25 cellular contexts compared by ENCODE assay signal in genomic region chr9:71854811-71855210, GRCh38. TPM values are rescaled to one million over a fixed set of nuclear protein-coding genes. Genes with fewer than 3 reads are reported as not detected.
DNase-seq lines count a peak whose midpoint lies in the region; ATAC-seq and TF ChIP-seq lines count a peak whose summit lies in the region.
"Had no signal": no experiment of that assay in that cellular context is flagged by ENCODE, and none has a peak within 500 bp of the region (broad histone marks: within the 10 kb centered on the region; RNA-seq: fewer than 3 reads in every experiment).

No MANE protein-coding gene starts in this region.

- peaks cover 15% of the 10 kb centered on the region for H3K4me1 Mint-ChIP-seq in activated naive CD8-positive, alpha-beta T cell (ENCODE audit: low read depth)
- H3K4me1 Mint-ChIP-seq in activated naive CD8-positive, alpha-beta T cell treated with anti-CD3 and anti-CD28 coated beads for 36 hours = peaks cover 15% of the 10 kb centered on the region
- peaks cover 31% of the 10 kb centered on the region for H3K4me1 Mint-ChIP-seq in activated naive CD8-positive, alpha-beta T cell treated with anti-CD3 and anti-CD28 coated beads, Interleukin-2, amount 50 U/mL, for 24 hours

- TF ChIP-seq EP300 in transverse colon (IDR thresholded peaks at IDR 0.05; ENCODE audit: low read depth) = no peak

- TF ChIP-seq POLR2A in thyroid gland (IDR thresholded peaks at IDR 0.05) (no peak), transverse colon (IDR thresholded peaks at IDR 0.05) (no peak)

- H3K4me1 ChIP-seq in thyroid gland (no peaks in the 10 kb centered on the region), transverse colon (no peaks in the 10 kb centered on the region)
- H3K4me1 ChIP-seq: BLaER1, Caco-2, right atrium auricular region had no signal

- H3K27ac ChIP-seq in thyroid gland (no peak overlapping the region), transverse colon (no peak overlapping the region)
- H3K27ac ChIP-seq: BLaER1, KMS-11, right atrium auricular region, upper lobe of left lung, VCaP had no signal

- H3K9me3 Mint-ChIP-seq in activated naive CD8-positive, alpha-beta T cell (ENCODE audit: low read depth) = peaks cover 4% of the 10 kb centered on the region
- peaks cover 11% of the 10 kb centered on the region for H3K9me3 Mint-ChIP-seq in activated naive CD8-positive, alpha-beta T cell treated with anti-CD3 and anti-CD28 coated beads for 36 hours
- peaks cover 9% of the 10 kb centered on the region for H3K9me3 Mint-ChIP-seq in activated naive CD8-positive, alpha-beta T cell treated with anti-CD3 and anti-CD28 coated beads, Interleukin-2, amount 50 U/mL, for 24 hours

- H3K27me3 Mint-ChIP-seq in activated naive CD8-positive, alpha-beta T cell = no peaks in the 10 kb centered on the region
- H3K27me3 Mint-ChIP-seq in activated naive CD8-positive, alpha-beta T cell treated with anti-CD3 and anti-CD28 coated beads for 36 hours = no peaks in the 10 kb centered on the region
- H3K27me3 Mint-ChIP-seq in activated naive CD8-positive, alpha-beta T cell treated with anti-CD3 and anti-CD28 coated beads, Interleukin-2, amount 50 U/mL, for 24 hours = no peaks in the 10 kb centered on the region
- H3K27me3 Mint-ChIP-seq: activated CD4-positive, alpha-beta T cell treated with anti-CD3 and anti-CD28 coated beads, Interleukin-2, amount 10 ng/mL, durations not matched to agents 7 days and 5 days; natural killer cell treated with Interleukin-12 subunit alpha and Interleukin-12 subunit beta and Interleukin-15 and Interleukin-18, amount 100 ng/mL, for 72 hours had no signal

- in situ Hi-C loops in transverse colon (cut with MboI; ENCODE audit: low pct_ligation_motif_present in 1 of 4, low pct_unique_long_range_greater_than_20kb in 1 of 4, low sequenced_read_pairs in 3 of 4) = no loop called here

- TF ChIP-seq CTCF in thyroid gland (IDR thresholded peaks at IDR 0.05) (no peak), transverse colon (IDR thresholded peaks at IDR 0.05) (no peak)

- H3K4me3 Mint-ChIP-seq in activated naive CD8-positive, alpha-beta T cell = no peak overlapping the region
- H3K4me3 Mint-ChIP-seq in activated naive CD8-positive, alpha-beta T cell treated with anti-CD3 and anti-CD28 coated beads for 36 hours = no peak overlapping the region
- no peak overlapping the region for H3K4me3 Mint-ChIP-seq in activated naive CD8-positive, alpha-beta T cell treated with anti-CD3 and anti-CD28 coated beads, Interleukin-2, amount 50 U/mL, for 24 hours
- H3K4me3 Mint-ChIP-seq: activated CD4-positive, alpha-beta T cell treated with anti-CD3 and anti-CD28 coated beads, Interleukin-2, amount 10 ng/mL, durations not matched to agents 7 days and 5 days; activated naive CD4-positive, alpha-beta T cell treated with anti-CD3 and anti-CD28 coated beads for 36 hours; natural killer cell treated with Interleukin-12 subunit alpha and Interleukin-12 subunit beta and Interleukin-15 and Interleukin-18, amount 100 ng/mL, for 72 hours had no signal

- peak overlapping the region; percentile 54 for H3K27ac Mint-ChIP-seq in activated naive CD8-positive, alpha-beta T cell
- H3K27ac Mint-ChIP-seq in activated naive CD8-positive, alpha-beta T cell treated with anti-CD3 and anti-CD28 coated beads for 36 hours = no peak overlapping the region
- H3K27ac Mint-ChIP-seq in activated naive CD8-positive, alpha-beta T cell treated with anti-CD3 and anti-CD28 coated beads, Interleukin-2, amount 50 U/mL, for 24 hours = peak overlapping the region; percentile 78
- H3K27ac Mint-ChIP-seq: activated CD4-positive, alpha-beta T cell treated with anti-CD3 and anti-CD28 coated beads, Interleukin-2, amount 10 ng/mL, durations not matched to agents 7 days and 5 days; activated naive CD4-positive, alpha-beta T cell treated with anti-CD3 and anti-CD28 coated beads for 36 hours; natural killer cell treated with Interleukin-12 subunit alpha and Interleukin-12 subunit beta and Interleukin-15 and Interleukin-18, amount 100 ng/mL, for 72 hours had no signal

- H3K36me3 ChIP-seq in thyroid gland (no peaks in the 10 kb centered on the region), transverse colon (peaks cover 0 to 6% (median 0%) of the 10 kb centered on the region in 4 donors)
- H3K36me3 ChIP-seq: right atrium auricular region, upper lobe of left lung had no signal

- intact Hi-C loops in thyroid gland (cut with DNase I) (no loop called here), transverse colon (cut with DNase I; ENCODE audit: low total_unique reads) (no loop called here)

- H3K36me3 Mint-ChIP-seq in activated naive CD8-positive, alpha-beta T cell = peaks cover 6% of the 10 kb centered on the region
- H3K36me3 Mint-ChIP-seq in activated naive CD8-positive, alpha-beta T cell treated with anti-CD3 and anti-CD28 coated beads for 36 hours = peaks cover 10% of the 10 kb centered on the region
- H3K36me3 Mint-ChIP-seq in activated naive CD8-positive, alpha-beta T cell treated with anti-CD3 and anti-CD28 coated beads, Interleukin-2, amount 50 U/mL, for 24 hours (ENCODE audit: low read depth) = peaks cover 6% of the 10 kb centered on the region

- H3K27me3 ChIP-seq in thyroid gland (no peaks in the 10 kb centered on the region), transverse colon (no peaks in the 10 kb centered on the region)
- H3K27me3 ChIP-seq: BLaER1, right atrium auricular region, upper lobe of left lung had no signal

- H3K4me3 ChIP-seq in thyroid gland (replicated peaks in 1 of 3) = no peak overlapping the region
- no peak overlapping the region for H3K4me3 ChIP-seq in transverse colon
- H3K4me3 ChIP-seq: BLaER1, lung, right atrium auricular region, upper lobe of left lung had no signal

- no peak for ATAC-seq in activated naive CD8-positive, alpha-beta T cell treated with anti-CD3 and anti-CD28 coated beads, Interleukin-2, amount 50 U/mL, for 24 hours
- no peak for ATAC-seq in HG03159 (IDR thresholded peaks at IDR 0.05; ENCODE audit: unreplicated experiment)
- ATAC-seq: natural killer cell treated with Interleukin-12 subunit alpha and Interleukin-12 subunit beta and Interleukin-15 and Interleukin-18, amount 100 ng/mL, for 72 hours had no signal

- DNase-seq in activated naive CD8-positive, alpha-beta T cell treated with anti-CD3 and anti-CD28 coated beads for 36 hours = no peak
- DNase-seq in NCI-H1436 treated with DMSO at 0.1 percent for 48 hours (lab: John Stamatoyannopoulos, UW) = peak; percentile 24
- DNase-seq in activated naive CD8-positive, alpha-beta T cell treated with anti-CD3 and anti-CD28 coated beads, Interleukin-2, amount 50 U/mL, for 24 hours = no peak
- DNase-seq in thyroid gland = peak; percentile 26 to 39
- DNase-seq in transverse colon = no peak
- DNase-seq in NCI-H2081 (lab: John Stamatoyannopoulos, UW) = no peak
- DNase-seq: ACHN; activated CD4-positive, alpha-beta T cell treated with anti-CD3 and anti-CD28 coated beads, Interleukin-2, amount 10 ng/mL, durations not matched to agents 7 days and 5 days; activated naive CD4-positive, alpha-beta T cell treated with anti-CD3 and anti-CD28 coated beads for 36 hours; amygdala; Caco-2; effector CD4-positive, alpha-beta T cell; NCI-H187; NCI-H226; SIG-M5; stimulated activated CD4-positive, alpha-beta T cell treated with anti-CD3 and anti-CD28 coated beads, Interleukin-2, amount 100 ng/mL, for 24 hours; upper lobe of left lung had no signal

- 37 to 44% methylated on average over 5 of the region's 5 CpGs for WGBS in thyroid gland, 2 donors
- WGBS in transverse colon (ENCODE audit: low coverage in 1 of 2), 2 donors = 86% methylated on average over 4 to 5 of the region's 5 CpGs

- H3K9me3 ChIP-seq in thyroid gland = no peaks in the 10 kb centered on the region
- H3K9me3 ChIP-seq in transverse colon = peaks cover 4 to 7% of the 10 kb centered on the region in 2 donors
- H3K9me3 ChIP-seq: Caco-2 had no signal

RNA-seq across cellular contexts. Expression of gene ABHD17B, which starts 56.2 kb away (rescaled TPM):
- 10 to 100 TPM; 14.8 to 15.5 TPM for total RNA-seq in activated naive CD8-positive, alpha-beta T cell treated with anti-CD3 and anti-CD28 coated beads for 36 hours
- total RNA-seq in thyroid gland (10 to 100 TPM; 30.0 to 46.2 (median 34.0) TPM), transverse colon (10 to 100 TPM in 3 of 4 donors, 1 to 10 TPM in 1; 4.6 to 37.0 (median 21.5) TPM)

RNA-seq across cellular contexts. Expression of gene C9orf85, which starts 56.6 kb away (rescaled TPM):
- total RNA-seq in activated naive CD8-positive, alpha-beta T cell treated with anti-CD3 and anti-CD28 coated beads for 36 hours = 10 to 100 TPM; 13.1 to 13.2 TPM
- 10 to 100 TPM in 3 of 4 donors, 1 to 10 TPM in 1; 8.9 to 21.7 (median 13.0) TPM for total RNA-seq in thyroid gland
- 10 to 100 TPM in 2 of 4 donors, 1 to 10 TPM in 2; 3.0 to 14.9 (median 9.8) TPM for total RNA-seq in transverse colon

Comparison
In these comparisons a context has a peak if more than half of its experiments do, and no peak if none do; other contexts are left out.
1. DNase-seq: peak in NCI-H1436 treated with DMSO at 0.1 percent for 48 hours (single experiment) and thyroid gland (2 of 2); none in activated naive CD8-positive, alpha-beta T cell treated with anti-CD3 and anti-CD28 coated beads for 36 hours (single experiment), activated naive CD8-positive, alpha-beta T cell treated with anti-CD3 and anti-CD28 coated beads, Interleukin-2, amount 50 U/mL, for 24 hours (single experiment), transverse colon (single experiment) and NCI-H2081 (0 of 2).